ENCODE assay signal across 27 cellular contexts in genomic region chr9:36963356-36963755, GRCh38.
"Had no signal": no experiment of that assay in that cellular context is flagged by ENCODE, and none has a peak within 500 bp of the region (broad histone marks: within the 10 kb centered on the region; RNA-seq: fewer than 3 reads in every experiment).

No MANE protein-coding gene starts in this region.

- H3K27me3 ChIP-seq: ascending aorta, body of pancreas, MG63 had no signal

- H3K9me3 Mint-ChIP-seq: activated CD8-positive, alpha-beta T cell treated with anti-CD3 and anti-CD28 coated beads for 36 hours; activated naive CD4-positive, alpha-beta T cell treated with anti-CD3 and anti-CD28 coated beads, Interleukin-2, amount 50 U/mL, for 72 hours; activated naive CD8-positive, alpha-beta T cell treated with anti-CD3 and anti-CD28 coated beads, Interleukin-2, amount 50 U/mL, for 24 hours; activated T-cell treated with anti-CD3 and anti-CD28 coated beads, Interleukin-2, amount 50 U/mL, for 24 hours; T-cell had no signal

- H3K27ac Mint-ChIP-seq: activated CD4-positive, alpha-beta T cell treated with anti-CD3 and anti-CD28 coated beads for 36 hours; activated CD8-positive, alpha-beta T cell treated with anti-CD3 and anti-CD28 coated beads for 36 hours; activated naive CD8-positive, alpha-beta T cell treated with anti-CD3 and anti-CD28 coated beads, Interleukin-2, amount 50 U/mL, for 24 hours; activated T-cell treated with anti-CD3 and anti-CD28 coated beads, Interleukin-2, amount 50 U/mL, for 24 hours; T-cell had no signal

- DNase-seq: activated CD4-positive, alpha-beta T cell treated with anti-CD3 and anti-CD28 coated beads for 36 hours; activated CD8-positive, alpha-beta T cell treated with anti-CD3 and anti-CD28 coated beads for 36 hours; activated naive CD4-positive, alpha-beta T cell treated with Interleukin-2 at 50 U/mL for 16 hours; activated naive CD8-positive, alpha-beta T cell treated with anti-CD3 and anti-CD28 coated beads, Interleukin-2, amount 50 U/mL, for 24 hours; activated T-cell treated with anti-CD3 and anti-CD28 coated beads, Interleukin-2, amount 50 U/mL, for 24 hours; amniotic stem cell; body of pancreas; MG63; MV-4-11; NCI-H1092 treated with DMSO at 0.1 percent for 48 hours; NCI-H1417 treated with DMSO at 0.1 percent for 48 hours; NCI-H1694 treated with DMSO at 0.1 percent for 48 hours; NCI-H2029 treated with DMSO at 0.1 percent for 48 hours; NCI-H345; NCI-H510A; NCI-H526 treated with DMSO at 0.1 percent for 48 hours; NCI-H82; OCI-M1; RPMI8226; T-cell; T-helper 2 cell; T1000 had no signal

- H3K36me3 Mint-ChIP-seq: activated naive CD4-positive, alpha-beta T cell treated with anti-CD3 and anti-CD28 coated beads, Interleukin-2, amount 50 U/mL, for 72 hours; T-cell had no signal

- H3K4me1 ChIP-seq: ascending aorta, body of pancreas had no signal

- H3K9me3 ChIP-seq: ascending aorta, body of pancreas, MG63 had no signal

- H3K4me1 Mint-ChIP-seq: activated CD4-positive, alpha-beta T cell treated with anti-CD3 and anti-CD28 coated beads for 36 hours; activated naive CD8-positive, alpha-beta T cell treated with anti-CD3 and anti-CD28 coated beads, Interleukin-2, amount 50 U/mL, for 24 hours had no signal

- H3K27ac ChIP-seq: ascending aorta, body of pancreas, SK-N-MC had no signal

- H3K4me3 Mint-ChIP-seq: activated CD4-positive, alpha-beta T cell treated with anti-CD3 and anti-CD28 coated beads for 36 hours; activated CD8-positive, alpha-beta T cell treated with anti-CD3 and anti-CD28 coated beads for 36 hours; activated naive CD8-positive, alpha-beta T cell treated with anti-CD3 and anti-CD28 coated beads, Interleukin-2, amount 50 U/mL, for 24 hours; activated T-cell treated with anti-CD3 and anti-CD28 coated beads, Interleukin-2, amount 50 U/mL, for 24 hours; T-cell had no signal

- ATAC-seq: activated CD4-positive, alpha-beta T cell treated with anti-CD3 and anti-CD28 coated beads for 36 hours; activated CD8-positive, alpha-beta T cell treated with anti-CD3 and anti-CD28 coated beads for 36 hours; activated naive CD4-positive, alpha-beta T cell treated with anti-CD3 and anti-CD28 coated beads, Interleukin-2, amount 50 U/mL, for 72 hours; activated naive CD8-positive, alpha-beta T cell treated with anti-CD3 and anti-CD28 coated beads, Interleukin-2, amount 50 U/mL, for 24 hours; body of pancreas; Panc1; Right ventricle myocardium inferior; T-cell had no signal
